In genomic region chr14:90400904-90401561, GRCh38 we compare ENCODE assay signal across 11 cellular contexts. TPM values are rescaled to one million over a fixed set of nuclear protein-coding genes. Genes with fewer than 3 reads are reported as not detected.
DNase-seq lines count a peak whose midpoint lies in the region; ATAC-seq and TF ChIP-seq lines count a peak whose summit lies in the region.
"Had no signal": no experiment of that assay in that cellular context is flagged by ENCODE, and none has a peak within 500 bp of the region (broad histone marks: within the 10 kb centered on the region; RNA-seq: fewer than 3 reads in every experiment).

No MANE protein-coding gene starts in this region.

- intact Hi-C loops in esophagus squamous epithelium (cut with DNase I) = loop anchor here (10.0 kb wide), 1 partner anchor 114 kb away; no protein-coding TSS in a partner anchor

- DNase-seq in activated T-cell treated with anti-CD3 and anti-CD28 coated beads, Interleukin-2, amount 50 U/mL, for 24 hours = no peak
- DNase-seq in activated T-cell treated with anti-CD3 and anti-CD28 coated beads, Interleukin-2, amount 50 U/mL, for 48 hours = no peak
- no peak for DNase-seq in WTC11 (ENCODE audit: low spot score)
- DNase-seq in esophagus squamous epithelium (lab: John Stamatoyannopoulos, UW) = no peak
- no peak for DNase-seq in stimulated activated naive B cell treated with anti-CD40 and anti-IgM and Interleukin-4, amounts not matched to agents 10 μg/mL and 1 μg/mL and 100 μg/mL, for 72 hours
- DNase-seq in NCI-H1092 treated with DMSO at 0.1 percent for 48 hours (lab: John Stamatoyannopoulos, UW) = no peak
- DNase-seq: brain microvascular endothelial cell had no signal

- H3K27me3 ChIP-seq in esophagus squamous epithelium = no peaks in the 10 kb centered on the region
- H3K27me3 ChIP-seq: brain microvascular endothelial cell, vagina had no signal

- ATAC-seq in WTC11 = no peak
- no peak for ATAC-seq in stimulated activated naive B cell treated with anti-CD40 and anti-IgM and Interleukin-4, amounts not matched to agents 10 μg/mL and 1 μg/mL and 100 μg/mL, for 72 hours (replicated peaks)
- no peak for ATAC-seq in GM21515 (IDR thresholded peaks at IDR 0.05; ENCODE audit: unreplicated experiment)
- ATAC-seq in HG02610 (IDR thresholded peaks at IDR 0.05; ENCODE audit: unreplicated experiment) = no peak
- ATAC-seq: left lobe of liver had no signal

- TF ChIP-seq POLR2A in esophagus squamous epithelium (IDR thresholded peaks at IDR 0.05) = no peak

- TF ChIP-seq CTCF in WTC11 (IDR thresholded peaks at IDR 0.05) = no peak
- no peak for TF ChIP-seq CTCF in esophagus squamous epithelium (IDR thresholded peaks at IDR 0.05)

- H3K27ac Mint-ChIP-seq in activated T-cell treated with anti-CD3 and anti-CD28 coated beads, Interleukin-2, amount 50 U/mL, for 24 hours = peak overlapping the region; percentile 97
- H3K27ac Mint-ChIP-seq in WTC11 = peak overlapping the region; percentile 89
- peak overlapping the region; percentile 25 for H3K27ac Mint-ChIP-seq in stimulated activated naive B cell treated with anti-CD40 and anti-IgM and Interleukin-4, amounts not matched to agents 10 μg/mL and 1 μg/mL and 100 μg/mL, for 72 hours

- H3K9me3 ChIP-seq in esophagus squamous epithelium = no peaks in the 10 kb centered on the region
- H3K9me3 ChIP-seq: vagina had no signal

- POLR2A ChIA-PET in WTC11 (lab: Charles Lee) = interaction anchor here (0.6 to 1.0 kb wide), 2 partner anchors 23 to 53 kb away, joined by 3 to 6 read pairs; no protein-coding TSS in a partner anchor

- H3K9me3 Mint-ChIP-seq in activated T-cell treated with anti-CD3 and anti-CD28 coated beads, Interleukin-2, amount 50 U/mL, for 24 hours = no peaks in the 10 kb centered on the region
- no peaks in the 10 kb centered on the region for H3K9me3 Mint-ChIP-seq in WTC11
- no peaks in the 10 kb centered on the region for H3K9me3 Mint-ChIP-seq in stimulated activated naive B cell treated with anti-CD40 and anti-IgM and Interleukin-4, amounts not matched to agents 10 μg/mL and 1 μg/mL and 100 μg/mL, for 72 hours

- peaks cover 82% of the 10 kb centered on the region for H3K36me3 Mint-ChIP-seq in activated T-cell treated with anti-CD3 and anti-CD28 coated beads, Interleukin-2, amount 50 U/mL, for 24 hours (ENCODE audit: low read depth)
- peaks cover 64% of the 10 kb centered on the region for H3K36me3 Mint-ChIP-seq in WTC11
- peaks cover 47 to 55% of the 10 kb centered on the region in 2 donors for H3K36me3 Mint-ChIP-seq in stimulated activated naive B cell treated with anti-CD40 and anti-IgM and Interleukin-4, amounts not matched to agents 10 μg/mL and 1 μg/mL and 100 μg/mL, for 72 hours

- peak overlapping the region in 3 of 4 donors; percentile 96 to 99 (median 97) for H3K27ac ChIP-seq in esophagus squamous epithelium
- H3K27ac ChIP-seq: brain microvascular endothelial cell, vagina had no signal

- no peaks in the 10 kb centered on the region for H3K27me3 Mint-ChIP-seq in activated T-cell treated with anti-CD3 and anti-CD28 coated beads, Interleukin-2, amount 50 U/mL, for 24 hours
- no peaks in the 10 kb centered on the region for H3K27me3 Mint-ChIP-seq in WTC11 (ENCODE audit: low read depth)
- no peaks in the 10 kb centered on the region for H3K27me3 Mint-ChIP-seq in stimulated activated naive B cell treated with anti-CD40 and anti-IgM and Interleukin-4, amounts not matched to agents 10 μg/mL and 1 μg/mL and 100 μg/mL, for 72 hours

- CTCF ChIA-PET in WTC11 (lab: Charles Lee) = interaction anchor here (1.7 kb wide), 1 partner anchor 296 kb away, joined by 28 read pairs; no protein-coding TSS in a partner anchor

- peak overlapping the region; percentile 97 for H3K4me3 Mint-ChIP-seq in activated T-cell treated with anti-CD3 and anti-CD28 coated beads, Interleukin-2, amount 50 U/mL, for 24 hours
- H3K4me3 Mint-ChIP-seq in WTC11 = no peak overlapping the region
- no peak overlapping the region for H3K4me3 Mint-ChIP-seq in stimulated activated naive B cell treated with anti-CD40 and anti-IgM and Interleukin-4, amounts not matched to agents 10 μg/mL and 1 μg/mL and 100 μg/mL, for 72 hours

- peaks cover 76% of the 10 kb centered on the region for H3K4me1 Mint-ChIP-seq in activated T-cell treated with anti-CD3 and anti-CD28 coated beads, Interleukin-2, amount 50 U/mL, for 24 hours (ENCODE audit: low read depth)
- H3K4me1 Mint-ChIP-seq in WTC11 = peaks cover 28% of the 10 kb centered on the region
- peaks cover 20 to 57% of the 10 kb centered on the region in 2 donors for H3K4me1 Mint-ChIP-seq in stimulated activated naive B cell treated with anti-CD40 and anti-IgM and Interleukin-4, amounts not matched to agents 10 μg/mL and 1 μg/mL and 100 μg/mL, for 72 hours

- H3K4me1 ChIP-seq in esophagus squamous epithelium = peaks cover 10 to 76% (median 41%) of the 10 kb centered on the region in 3 donors

- peaks cover 36 to 58% (median 50%) of the 10 kb centered on the region in 3 donors for H3K36me3 ChIP-seq in esophagus squamous epithelium

- WGBS in esophagus squamous epithelium, 2 donors = 75 to 76% methylated on average over 7 of the region's 7 CpGs

- peak overlapping the region in 1 of 4 donors; percentile 85 for H3K4me3 ChIP-seq in esophagus squamous epithelium
- H3K4me3 ChIP-seq: vagina had no signal

TF ChIP-seq in WTC11, 78 proteins besides CTCF, POLR2A, EP300 and RAD21:
- no peak for TF ChIP-seq MXD4 (CRISPR knock-in tag; IDR thresholded peaks at IDR 0.05; ENCODE audit: borderline replicate concordance)
- TF ChIP-seq HMGA2 (CRISPR knock-in tag; IDR thresholded peaks at IDR 0.05) = no peak
- TF ChIP-seq ZBTB21 (CRISPR knock-in tag; IDR thresholded peaks at IDR 0.05; ENCODE audit: borderline replicate concordance) = no peak
- no peak for TF ChIP-seq ZBTB43 (CRISPR knock-in tag; IDR thresholded peaks at IDR 0.05)
- TF ChIP-seq USF1 (CRISPR knock-in tag; IDR thresholded peaks at IDR 0.05) = no peak
- TF ChIP-seq, protein P1, sequence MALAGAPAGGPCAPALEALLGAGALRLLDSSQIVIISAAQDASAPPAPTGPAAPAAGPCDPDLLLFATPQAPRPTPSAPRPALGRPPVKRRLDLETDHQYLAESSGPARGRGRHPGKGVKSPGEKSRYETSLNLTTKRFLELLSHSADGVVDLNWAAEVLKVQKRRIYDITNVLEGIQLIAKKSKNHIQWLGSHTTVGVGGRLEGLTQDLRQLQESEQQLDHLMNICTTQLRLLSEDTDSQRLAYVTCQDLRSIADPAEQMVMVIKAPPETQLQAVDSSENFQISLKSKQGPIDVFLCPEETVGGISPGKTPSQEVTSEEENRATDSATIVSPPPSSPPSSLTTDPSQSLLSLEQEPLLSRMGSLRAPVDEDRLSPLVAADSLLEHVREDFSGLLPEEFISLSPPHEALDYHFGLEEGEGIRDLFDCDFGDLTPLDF (CRISPR knock-in tag; IDR thresholded peaks at IDR 0.05) = no peak
- TF ChIP-seq FOXP4 (CRISPR knock-in tag; IDR thresholded peaks at IDR 0.05) = no peak
- TF ChIP-seq RORB (CRISPR knock-in tag; IDR thresholded peaks at IDR 0.05) = no peak

RNA-seq across cellular contexts. Expression of gene CALM1, which starts 4.2 kb away (rescaled TPM):
- 338 to 373 TPM (median 350 TPM) in 3 replicates for total RNA-seq in WTC11 (2021)
- 100 to 1,000 TPM; 329 to 554 (median 426) TPM for total RNA-seq in esophagus squamous epithelium

Comparison
In these comparisons a context has a peak if more than half of its experiments do, and no peak if none do; other contexts are left out.
1. H3K27ac Mint-ChIP-seq: peak in every context shown above with its lines; median percentile 97 in activated T-cell treated with anti-CD3 and anti-CD28 coated beads, Interleukin-2, amount 50 U/mL, for 24 hours; 89 in WTC11; 25 in stimulated activated naive B cell treated with anti-CD40 and anti-IgM and Interleukin-4, amounts not matched to agents 10 μg/mL and 1 μg/mL and 100 μg/mL, for 72 hours.